19 cellular contexts compared by ENCODE assay signal in genomic region chr3:186225603-186226002, GRCh38.
DNase-seq lines count a peak whose midpoint lies in the region; ATAC-seq, FAIRE-seq and TF ChIP-seq lines count a peak whose summit lies in the region.
"Had no signal": no experiment of that assay in that cellular context is flagged by ENCODE, and none has a peak within 500 bp of the region (broad histone marks: within the 10 kb centered on the region; RNA-seq: fewer than 3 reads in every experiment).

No MANE protein-coding gene starts in this region.

- no peak for FAIRE-seq in small intestine (lab: Jason Lieb, UNC)

- H3K4me2 ChIP-seq in osteoblast (ENCODE audit: insufficient read depth, low read length): no peak overlapping the region
- no peak overlapping the region for H3K4me2 ChIP-seq in hepatocyte

- H3K27ac ChIP-seq in osteoblast (ENCODE audit: low read depth, low read length): no peak overlapping the region
- H3K27ac ChIP-seq in hepatocyte: no peak overlapping the region
- H3K27ac ChIP-seq in small intestine (ENCODE audit: low read depth in 1 of 2, low read length in 1 of 2): no peak overlapping the region
- H3K27ac ChIP-seq: skin epidermis had no signal

- H3K4me1 ChIP-seq in osteoblast (ENCODE audit: insufficient read depth, low read length) (no peaks in the 10 kb centered on the region), hepatocyte (ENCODE audit: insufficient read depth) (no peaks in the 10 kb centered on the region), small intestine (ENCODE audit: control insufficient read depth in 2 of 2, insufficient read depth in 1 of 2, low read depth in 1 of 2, low read length in 1 of 2) (no peaks in the 10 kb centered on the region)

- WGBS in hepatocyte (ENCODE audit: low lambda C conversion rate, missing lambda C conversion rate): 81% methylated on average over 6 of the region's 6 CpGs
- WGBS in small intestine, 3 donors: 64 to 75% (median 64%) methylated on average over 6 of the region's 6 CpGs

- H3K4me3 ChIP-seq in osteoblast (ENCODE audit: insufficient read depth, low read length) (no peak overlapping the region), hepatocyte (no peak overlapping the region), small intestine (ENCODE audit: low read depth in 1 of 2, low read length in 2 of 2) (no peak overlapping the region)
- H3K4me3 ChIP-seq: skin epidermis had no signal

- no peaks in the 10 kb centered on the region for H3K36me3 ChIP-seq in osteoblast (ENCODE audit: insufficient read depth, low read length)
- no peaks in the 10 kb centered on the region for H3K36me3 ChIP-seq in hepatocyte (replicated peaks; ENCODE audit: insufficient read depth, low read depth)
- H3K36me3 ChIP-seq in small intestine (ENCODE audit: control insufficient read depth in 2 of 2, insufficient read depth in 2 of 2, low read length in 2 of 2): no peaks in the 10 kb centered on the region

- ATAC-seq in GM18502 (IDR thresholded peaks at IDR 0.05; ENCODE audit: poor library complexity, unreplicated experiment) (peak; percentile 64), GM21825 (IDR thresholded peaks at IDR 0.05; ENCODE audit: unreplicated experiment) (peak; percentile 50), HG03342 (IDR thresholded peaks at IDR 0.05; ENCODE audit: unreplicated experiment) (peak; percentile 61), GM18873 (IDR thresholded peaks at IDR 0.05; ENCODE audit: low FRiP score, unreplicated experiment) (no peak)

- H3K79me2 ChIP-seq in osteoblast (ENCODE audit: insufficient read depth, low read length) (no peaks in the 10 kb centered on the region), hepatocyte (no peaks in the 10 kb centered on the region)

- no peak overlapping the region for H2AFZ ChIP-seq in osteoblast (ENCODE audit: low read length)
- H2AFZ ChIP-seq in hepatocyte: no peak overlapping the region

- H3K9me3 ChIP-seq in osteoblast (ENCODE audit: low read depth, low read length) (no peaks in the 10 kb centered on the region), hepatocyte (ENCODE audit: low read depth) (no peaks in the 10 kb centered on the region), small intestine (ENCODE audit: control insufficient read depth, low read depth) (no peaks in the 10 kb centered on the region)

- H3K27me3 ChIP-seq in osteoblast (ENCODE audit: insufficient read depth, low read length) (peaks cover 15% of the 10 kb centered on the region), hepatocyte (peaks cover 24% of the 10 kb centered on the region), small intestine (ENCODE audit: control insufficient read depth in 2 of 2, insufficient read depth in 2 of 2, low read length in 2 of 2) (peaks cover 0 to 6% of the 10 kb centered on the region in 2 donors)

- DNase-seq in osteoblast (ENCODE audit: insufficient read length, low spot score, missing footprints) (peak; percentile 76), hepatocyte (ENCODE audit: low spot score) (no peak), small intestine (no peak), putamen (ENCODE audit: low spot score) (no peak)
- DNase-seq: activated CD4-positive, alpha-beta T cell treated with anti-CD3 and anti-CD28 coated beads for 4 hours; glutamatergic neuron; H7; islet precursor cell; midbrain; NCI-H2171; NK-92 treated with Interleukin-12 subunit alpha and Interleukin-12 subunit beta, amount 100 ng/mL, for 24 hours; occipital lobe; SHP77; T1000 had no signal

- H4K20me1 ChIP-seq in osteoblast (ENCODE audit: insufficient read depth, low read length) (no peaks in the 10 kb centered on the region), hepatocyte (ENCODE audit: insufficient read depth, poor library complexity, severe bottlenecking) (no peaks in the 10 kb centered on the region)

- TF ChIP-seq CTCF in osteoblast (IDR thresholded peaks at IDR 0.05; ENCODE audit: extremely low read depth, low read depth, low read length): no peak
- no peak for TF ChIP-seq CTCF in hepatocyte (IDR thresholded peaks at IDR 0.05; ENCODE audit: poor library complexity)

- H3K9me2 ChIP-seq in hepatocyte (replicated peaks; ENCODE audit: insufficient read depth): no peaks in the 10 kb centered on the region
